14 cellular contexts compared by ENCODE assay signal in genomic region chr9:93193373-93193725, GRCh38. TPM values are rescaled to one million over a fixed set of nuclear protein-coding genes. Genes with fewer than 3 reads are reported as not detected.
DNase-seq lines count a peak whose midpoint lies in the region; ATAC-seq and TF ChIP-seq lines count a peak whose summit lies in the region.
"Had no signal": no experiment of that assay in that cellular context is flagged by ENCODE, and none has a peak within 500 bp of the region (broad histone marks: within the 10 kb centered on the region; RNA-seq: fewer than 3 reads in every experiment).

No MANE protein-coding gene starts in this region.

- H3K27me3 ChIP-seq in body of pancreas (no peaks in the 10 kb centered on the region), muscle layer of colon (ENCODE audit: control insufficient read depth in 1 of 2, insufficient read depth in 2 of 2, low read length in 2 of 2) (no peaks in the 10 kb centered on the region)
- H3K27me3 ChIP-seq: gastrocnemius medialis had no signal

- peak; percentile 16 to 74 (median 61) for TF ChIP-seq CTCF in body of pancreas (IDR thresholded peaks at IDR 0.05)

- DNase-seq in DMS53 treated with DMSO at 0.1 percent for 48 hours (lab: John Stamatoyannopoulos, UW; ENCODE audit: unreplicated experiment) (peak; percentile 17), NCI-H187 treated with DMSO at 0.1 percent for 48 hours (lab: John Stamatoyannopoulos, UW) (peak; percentile 49), body of pancreas (peak; percentile 87 to 95 (median 92)), activated T-cell treated with anti-CD3 and anti-CD28 coated beads for 4 hours (no peak), hepatic stellate cell (ENCODE audit: low spot score) (no peak), mesenteric fat pad (ENCODE audit: low spot score) (no peak), SKM-1 (lab: John Stamatoyannopoulos, UW; ENCODE audit: unreplicated experiment) (no peak)
- DNase-seq: activated CD4-positive, CD25-positive, alpha-beta regulatory T cell; AML-193; amniotic stem cell; gastrocnemius medialis; HFFc6; NCI-H2227 treated with DMSO at 0.1 percent for 48 hours had no signal

- 9 to 22% methylated on average over 6 to 8 of the region's 8 CpGs for WGBS in body of pancreas, 2 donors

- TF ChIP-seq POLR2A in body of pancreas (IDR thresholded peaks at IDR 0.05): no peak

- H3K4me3 ChIP-seq in body of pancreas: no peak overlapping the region
- no peak overlapping the region for H3K4me3 ChIP-seq in muscle layer of colon (ENCODE audit: low read depth in 1 of 2, low read length in 2 of 2)
- H3K4me3 ChIP-seq: gastrocnemius medialis had no signal

- H3K36me3 ChIP-seq in body of pancreas (replicated peaks in 1 of 2; ENCODE audit: insufficient read depth in 1 of 2, low read depth in 2 of 2) (no peaks in the 10 kb centered on the region), muscle layer of colon (ENCODE audit: insufficient read depth, low read length) (no peaks in the 10 kb centered on the region)
- H3K36me3 ChIP-seq: gastrocnemius medialis had no signal

- H3K27ac ChIP-seq in body of pancreas (peak overlapping the region; percentile 28 to 90 (median 60)), muscle layer of colon (ENCODE audit: low read depth, low read length) (peak overlapping the region; percentile 14)
- H3K27ac ChIP-seq: gastrocnemius medialis had no signal

- intact Hi-C loops in body of pancreas (cut with DNase I): no loop called here

- H3K9me3 ChIP-seq in body of pancreas (no peaks in the 10 kb centered on the region), muscle layer of colon (ENCODE audit: low read length) (no peaks in the 10 kb centered on the region)
- H3K9me3 ChIP-seq: gastrocnemius medialis had no signal

- peak; percentile 86 for ATAC-seq in body of pancreas
- ATAC-seq: gastrocnemius medialis had no signal

- H3K9ac ChIP-seq in muscle layer of colon (ENCODE audit: low read length): no peak overlapping the region

- H3K4me1 ChIP-seq in body of pancreas: peaks cover 91% of the 10 kb centered on the region
- peaks cover 67% of the 10 kb centered on the region for H3K4me1 ChIP-seq in muscle layer of colon (ENCODE audit: insufficient read depth, low read length)

RNA-seq across cellular contexts. Expression of gene WNK2, which starts 9.4 kb away (rescaled TPM):
- 100 to 1,000 TPM in 1 of 2 donors, 10 to 100 TPM in 1; 85.4 to 173 TPM for total RNA-seq in body of pancreas
- total RNA-seq in mesenteric fat pad: 1.1 TPM
- total RNA-seq: HFFc6 had no signal

RNA-seq across cellular contexts. Expression of gene NINJ1, which starts 59.3 kb away (rescaled TPM):
- total RNA-seq in body of pancreas: 10 to 100 TPM; 32.6 to 32.9 TPM
- 58.8 TPM for total RNA-seq in mesenteric fat pad

Comparison
In these comparisons a context has a peak if more than half of its experiments do, and no peak if none do; other contexts are left out.
1. DNase-seq: peak in DMS53 treated with DMSO at 0.1 percent for 48 hours (single experiment), NCI-H187 treated with DMSO at 0.1 percent for 48 hours (single experiment) and body of pancreas (4 of 4); none in activated T-cell treated with anti-CD3 and anti-CD28 coated beads for 4 hours (single experiment), hepatic stellate cell (single experiment), mesenteric fat pad (single experiment) and SKM-1 (single experiment).
2. RNA of gene WNK2, which starts 9.4 kb away (total RNA-seq): 85.4 to 173 TPM in body of pancreas; 1.1 TPM in mesenteric fat pad (single experiment); every median in the first group is over 10 times any median in the second.